8 cellular contexts compared by ENCODE assay signal in genomic region chr20:13261460-13262301, GRCh38. TPM values are rescaled to one million over a fixed set of nuclear protein-coding genes. Genes with fewer than 3 reads are reported as not detected.
DNase-seq lines count a peak whose midpoint lies in the region; ATAC-seq, FAIRE-seq and TF ChIP-seq lines count a peak whose summit lies in the region.

No MANE protein-coding gene starts in this region.

- TF ChIP-seq CTCF in A549 (IDR thresholded peaks at IDR 0.05) (peak; percentile 74), GM13976 (IDR thresholded peaks at IDR 0.05; ENCODE audit: borderline replicate concordance, control extremely low read depth, extremely low read depth, insufficient read depth, missing control alignments) (peak; percentile 61)

- peak overlapping the region; percentile 40; the same call in 2 of the 3 replicates for H3K4me2 ChIP-seq in A549

- CTCF ChIA-PET in A549 (lab: Yijun Ruan, JAX) = interaction anchor here (0.6 to 3.5 kb wide), 27 partner anchors 9 to 292 kb away, joined by 3 to 29 read pairs (median 4); no protein-coding TSS in a partner anchor

- no peak overlapping the region for H3K4me3 ChIP-seq in A549
- H3K4me3 ChIP-seq in aorta (ENCODE audit: low read length in 2 of 2) = no peak overlapping the region

- TF ChIP-seq EP300 in A549 (IDR thresholded peaks at IDR 0.05) = no peak

- ATAC-seq in A549 (peak; percentile 94 to 99), HG02973 (IDR thresholded peaks at IDR 0.05; ENCODE audit: unreplicated experiment) (peak; percentile 87), aorta (ENCODE audit: low FRiP score) (peak; percentile 62)

- H3K9me3 ChIP-seq in A549 (no peaks in the 10 kb centered on the region), aorta (ENCODE audit: control insufficient read depth, low read length) (no peaks in the 10 kb centered on the region)

- peak; percentile 69 to 72 for TF ChIP-seq RAD21 in A549 (conservative IDR thresholded peaks at IDR 0.05 in 1 of 2, IDR thresholded peaks at IDR 0.05 in 1 of 2)

- in situ Hi-C loops in GM13976 (cut with MboI; ENCODE audit: low sequenced_read_pairs, unreplicated experiment) = no loop called here

- DNase-seq in A549 (ENCODE audit: low read depth in 1 of 2, low spot score in 1 of 2) = peak; percentile 62 to 75
- peak; percentile 45 for DNase-seq in GM13976 (ENCODE audit: low spot score)
- DNase-seq in NCI-H748 (lab: John Stamatoyannopoulos, UW; ENCODE audit: unreplicated experiment) = peak; percentile 81
- peak; percentile 63 for DNase-seq in activated T-cell treated with anti-CD3 and anti-CD28 coated beads for 1 hour (ENCODE audit: low read depth)
- peak; percentile 55 for DNase-seq in fibroblast of peridontal ligament (ENCODE audit: extremely low read depth)
- peak; percentile 85 for DNase-seq in posterior vena cava (ENCODE audit: low spot score)
- DNase-seq in aorta = peak in 1 of 2 donors; percentile 59

- FAIRE-seq in A549 (lab: Jason Lieb, UNC) = no peak

- H3K27me3 ChIP-seq in aorta (ENCODE audit: control insufficient read depth in 1 of 2, insufficient read depth in 2 of 2, low read length in 1 of 2) = no peaks in the 10 kb centered on the region

- 78% methylated on average over 8 of the region's 8 CpGs for WGBS in A549 (ENCODE audit: missing lambda C conversion rate)
- WGBS in aorta, 2 donors = 85 to 89% methylated on average over 8 of the region's 8 CpGs

- intact Hi-C loops in posterior vena cava (cut with DNase I) = no loop called here
- intact Hi-C loops in aorta (cut with DNase I) = no loop called here

- H3K27ac ChIP-seq in A549 (no peak overlapping the region), aorta (ENCODE audit: low read depth in 1 of 2, low read length in 2 of 2) (no peak overlapping the region)

- POLR2A ChIA-PET in A549 (lab: Yijun Ruan, JAX) = interaction anchor here (0.7 kb wide), 1 partner anchor 166 kb away, joined by 4 read pairs; no protein-coding TSS in a partner anchor

- H3K36me3 ChIP-seq in aorta (ENCODE audit: control insufficient read depth in 1 of 2, insufficient read depth in 2 of 2, low read length in 1 of 2) = no peaks in the 10 kb centered on the region

- no peak for TF ChIP-seq POLR2A in A549 (IDR thresholded peaks at IDR 0.05; ENCODE audit: low read length)

- H3K4me1 ChIP-seq in A549 (peaks cover 14% of the 10 kb centered on the region; the same call in 2 of the 3 replicates), aorta (ENCODE audit: control insufficient read depth in 1 of 2, insufficient read depth in 2 of 2, low read length in 2 of 2) (no peaks in the 10 kb centered on the region)

TF ChIP-seq in A549, 52 proteins besides CTCF, POLR2A, EP300 and RAD21:
- TF ChIP-seq SMC3 (IDR thresholded peaks at IDR 0.05) = peak; percentile 87
- no peak for TF ChIP-seq CBX8 (IDR thresholded peaks at IDR 0.05)
- TF ChIP-seq NPAS2 (CRISPR knock-in tag; IDR thresholded peaks at IDR 0.05; ENCODE audit: borderline replicate concordance) = no peak

RNA-seq across cellular contexts. Expression of gene ISM1, which starts 40.6 kb away (rescaled TPM):
- polyA plus RNA-seq in A549 (2011; rRNA removed) (0.18 and 0.30 TPM in 2 replicates), A549 (2017; fragmentation: RNase III; extraction: RNeasy Plus Mini Kit Qiagen cat#74134 plus additional on column Dnase treatment) (0.39 to 0.50 TPM (median 0.45 TPM) in 3 replicates), aorta (1 to 10 TPM; 2.0 to 5.4 TPM)
- polyA plus RNA-seq in A549 (2012; cell fraction: cytosol; rRNA removed) = 0.19 and 0.25 TPM in 2 replicates
- polyA plus RNA-seq in A549 (2012; cell fraction: nucleus; rRNA removed) = 0.06 and 0.19 TPM in 2 replicates
- polyA minus RNA-seq in A549 (2011; rRNA and poly(A)+ RNA removed) = 0.29 and 0.41 TPM in 2 replicates
- total RNA-seq in posterior vena cava (10 to 100 TPM; 25.8 to 42.7 TPM), aorta (10 to 100 TPM; 42.9 to 94.9 TPM)
